Comparison of ENCODE assay signal across 15 cellular contexts in genomic region chr5:39016587-39017275, GRCh38. TPM values are rescaled to one million over a fixed set of nuclear protein-coding genes. Genes with fewer than 3 reads are reported as not detected.
DNase-seq lines count a peak whose midpoint lies in the region; ATAC-seq, FAIRE-seq and TF ChIP-seq lines count a peak whose summit lies in the region.
"Had no signal": no experiment of that assay in that cellular context is flagged by ENCODE, and none has a peak within 500 bp of the region (broad histone marks: within the 10 kb centered on the region; RNA-seq: fewer than 3 reads in every experiment).

No MANE protein-coding gene starts in this region.

- H3K27ac ChIP-seq in subcutaneous abdominal adipose tissue (ENCODE audit: low read depth, low read length), result peak overlapping the region; percentile 75
- H3K27ac ChIP-seq in left lung, result peak overlapping the region in 1 of 2 donors; percentile 9

- no peak overlapping the region for H3K9ac ChIP-seq in subcutaneous abdominal adipose tissue (ENCODE audit: low read length in 5 of 5)

- no peak for TF ChIP-seq CTCF in left lung (IDR thresholded peaks at IDR 0.05)

- intact Hi-C loops in left lung (cut with DNase I), result no loop called here

- H3K27me3 ChIP-seq in subcutaneous abdominal adipose tissue (ENCODE audit: control insufficient read depth in 5 of 5, insufficient read depth in 4 of 5, low read length in 5 of 5), result no peaks in the 10 kb centered on the region
- H3K27me3 ChIP-seq in left lung, result no peaks in the 10 kb centered on the region
- H3K27me3 ChIP-seq: BE2C had no signal

- no peak for TF ChIP-seq POLR2A in GM18505 (IDR thresholded peaks at IDR 0.05; ENCODE audit: borderline replicate concordance, extremely low read depth, insufficient read depth, insufficient read length)

- H3K27ac Mint-ChIP-seq in activated naive CD4-positive, alpha-beta T cell treated with anti-CD3 and anti-CD28 coated beads, Interleukin-2, amount 50 U/mL, for 24 hours, result peak overlapping the region; percentile 69
- peak overlapping the region in 5 of 6 donors; percentile 31 to 77 (median 64) for H3K27ac Mint-ChIP-seq in immature natural killer cell

- no peak overlapping the region for H3K4me3 Mint-ChIP-seq in activated naive CD4-positive, alpha-beta T cell treated with anti-CD3 and anti-CD28 coated beads, Interleukin-2, amount 50 U/mL, for 24 hours
- H3K4me3 Mint-ChIP-seq in immature natural killer cell, result peak overlapping the region in 4 of 5 donors; percentile 10 to 54 (median 30)

- DNase-seq in activated naive CD4-positive, alpha-beta T cell treated with Interleukin-2 at 50 U/mL for 16 hours, result no peak
- no peak for DNase-seq in immature natural killer cell
- no peak for DNase-seq in left lung
- DNase-seq: activated T-cell treated with anti-CD3 and anti-CD28 coated beads, Interleukin-2, amount 50 U/mL, for 1 hour; BE2C; left cardiac atrium; NCI-H146; NCI-H774; occipital lobe; stimulated activated CD4-positive, alpha-beta T cell treated with anti-CD3 and anti-CD28 coated beads, Interleukin-2, amount 100 ng/mL, for 24 hours had no signal

- H3K9me3 ChIP-seq in subcutaneous abdominal adipose tissue (ENCODE audit: control insufficient read depth in 5 of 5, low read length in 5 of 5) (peaks cover 0 to 3% (median 0%) of the 10 kb centered on the region in 5 donors), left lung (peaks cover 0 to 11% of the 10 kb centered on the region in 2 donors)
- H3K9me3 ChIP-seq: BE2C had no signal

- no peak overlapping the region for H3K4me3 ChIP-seq in subcutaneous abdominal adipose tissue (ENCODE audit: low read depth in 1 of 5, low read length in 5 of 5)
- no peak overlapping the region for H3K4me3 ChIP-seq in left lung

- no peaks in the 10 kb centered on the region for H3K9me3 Mint-ChIP-seq in activated naive CD4-positive, alpha-beta T cell treated with anti-CD3 and anti-CD28 coated beads, Interleukin-2, amount 50 U/mL, for 24 hours
- H3K9me3 Mint-ChIP-seq in immature natural killer cell, result peaks cover 0 to 4% (median under 1%) of the 10 kb centered on the region in 6 donors

- no peaks in the 10 kb centered on the region for H3K27me3 Mint-ChIP-seq in activated naive CD4-positive, alpha-beta T cell treated with anti-CD3 and anti-CD28 coated beads, Interleukin-2, amount 50 U/mL, for 24 hours
- H3K27me3 Mint-ChIP-seq in immature natural killer cell (ENCODE audit: low read depth in 3 of 3), result peaks cover 0 to 5% (median 0%) of the 10 kb centered on the region in 3 donors

- peak; percentile 47 for FAIRE-seq in TTC549 (lab: Jason Lieb, UNC)

- H3K36me3 Mint-ChIP-seq in activated naive CD4-positive, alpha-beta T cell treated with anti-CD3 and anti-CD28 coated beads, Interleukin-2, amount 50 U/mL, for 24 hours, result peaks cover 42% of the 10 kb centered on the region
- peaks cover 12 to 25% (median 18%) of the 10 kb centered on the region in 3 donors for H3K36me3 Mint-ChIP-seq in immature natural killer cell

- H3K4me1 Mint-ChIP-seq in activated naive CD4-positive, alpha-beta T cell treated with anti-CD3 and anti-CD28 coated beads, Interleukin-2, amount 50 U/mL, for 24 hours, result peaks cover 58% of the 10 kb centered on the region
- H3K4me1 Mint-ChIP-seq in immature natural killer cell, result peaks cover 47 to 67% of the 10 kb centered on the region in 2 donors

- ATAC-seq in HG03025 (IDR thresholded peaks at IDR 0.05; ENCODE audit: low FRiP score, unreplicated experiment), result no peak
- no peak for ATAC-seq in left lung
- no peak for ATAC-seq in GM18505 (IDR thresholded peaks at IDR 0.05; ENCODE audit: unreplicated experiment)

- H3K36me3 ChIP-seq in subcutaneous abdominal adipose tissue (ENCODE audit: control insufficient read depth in 5 of 5, insufficient read depth in 5 of 5, low read length in 5 of 5) (peaks cover 5 to 21% (median 14%) of the 10 kb centered on the region in 5 donors), left lung (peaks cover 0 to 29% of the 10 kb centered on the region in 2 donors)
- H3K36me3 ChIP-seq: BE2C had no signal

- H3K4me1 ChIP-seq in subcutaneous abdominal adipose tissue (ENCODE audit: control insufficient read depth in 5 of 5, insufficient read depth in 5 of 5, low read length in 5 of 5) (peaks cover 1 to 14% (median 11%) of the 10 kb centered on the region in 5 donors), left lung (peaks cover 0 to 15% of the 10 kb centered on the region in 2 donors)
- H3K4me1 ChIP-seq: BE2C had no signal

RNA-seq across cellular contexts. Expression of gene RICTOR, which starts 57.5 kb away (rescaled TPM):
- 10 to 100 TPM in 1 of 3 donors, 1 to 10 TPM in 2; 6.7 to 14.0 (median 7.4) TPM for polyA plus RNA-seq in immature natural killer cell
- total RNA-seq in left lung, result 10 to 100 TPM; 31.0 to 33.9 TPM
